ENCODE assay signal across 27 cellular contexts in genomic region chr4:32251126-32251525, GRCh38.
"Had no signal": no experiment of that assay in that cellular context is flagged by ENCODE, and none has a peak within 500 bp of the region (broad histone marks: within the 10 kb centered on the region; RNA-seq: fewer than 3 reads in every experiment).

No MANE protein-coding gene starts in this region.

- FAIRE-seq: TTC549 had no signal

- H3K4me1 ChIP-seq: ascending aorta had no signal

- H3K9me3 ChIP-seq: ascending aorta had no signal

- H3K27ac ChIP-seq: ascending aorta, VCaP had no signal

- H3K36me3 ChIP-seq: ascending aorta had no signal

- ATAC-seq: activated CD8-positive, alpha-beta T cell treated with anti-CD3 and anti-CD28 coated beads for 36 hours; activated naive CD8-positive, alpha-beta T cell treated with anti-CD3 and anti-CD28 coated beads, Interleukin-2, amount 50 U/mL, for 24 hours; activated T-cell treated with anti-CD3 and anti-CD28 coated beads, Interleukin-2, amount 50 U/mL, for 4 hours; activated T-cell treated with anti-CD3 and anti-CD28 coated beads, Interleukin-2, amount 50 U/mL, for 72 hours; activated T-helper 17 cell treated with anti-CD3 and anti-CD28 coated beads, Interleukin-2, amount 50 U/mL, for 72 hours had no signal

- DNase-seq: activated B cell treated with CpG ODN at 0.5 μM for 24 hours; activated CD4-positive, alpha-beta memory T cell treated with anti-CD3 and anti-CD28 coated beads for 36 hours; activated CD4-positive, alpha-beta T cell treated with anti-CD3 and anti-CD28 coated beads for 4 hours; activated CD4-positive, alpha-beta T cell treated with anti-CD3 and anti-CD28 coated beads, Interleukin-2, amount 10 ng/mL, durations not matched to agents 24 days and 14 days; activated CD4-positive, alpha-beta T cell treated with anti-CD3 and anti-CD28 coated beads, Interleukin-2, amount 50 U/mL, for 1 hour; activated CD4-positive, alpha-beta T cell treated with anti-CD3 and anti-CD28 coated beads, Interleukin-2, amount 50 U/mL, for 4 hours; activated CD4-positive, CD25-positive, alpha-beta regulatory T cell treated with anti-CD3 and anti-CD28 coated beads, Interleukin-2, amount 50 U/mL, for 72 hours; activated CD8-positive, alpha-beta memory T cell treated with anti-CD3 and anti-CD28 coated beads, Interleukin-2, amount 50 U/mL, for 4 hours; activated CD8-positive, alpha-beta T cell treated with anti-CD3 and anti-CD28 coated beads for 36 hours; activated effector memory CD4-positive, alpha-beta T cell treated with anti-CD3 and anti-CD28 coated beads, Interleukin-2, amount 50 U/mL, for 16 hours; activated naive CD4-positive, alpha-beta T cell treated with anti-CD3 and anti-CD28 coated beads, Interleukin-2, amount 10 ng/mL, durations not matched to agents 7 days and 5 days; activated naive CD4-positive, alpha-beta T cell treated with Interleukin-2 at 50 U/mL for 16 hours; activated naive CD8-positive, alpha-beta T cell treated with anti-CD3 and anti-CD28 coated beads, Interleukin-2, amount 10 ng/mL, durations not matched to agents 7 days and 5 days; activated naive CD8-positive, alpha-beta T cell treated with anti-CD3 and anti-CD28 coated beads, Interleukin-2, amount 50 U/mL, for 24 hours; activated T-cell treated with anti-CD3 and anti-CD28 coated beads for 4 hours; activated T-cell treated with anti-CD3 and anti-CD28 coated beads, Interleukin-2, amount 50 U/mL, for 1 hour; activated T-cell treated with anti-CD3 and anti-CD28 coated beads, Interleukin-2, amount 50 U/mL, for 4 hours; activated T-cell treated with anti-CD3 and anti-CD28 coated beads, Interleukin-2, amount 50 U/mL, for 72 hours; amygdala; anterior cingulate cortex; central memory CD4-positive, alpha-beta T cell; T-helper 2 cell; T-helper 9 cell had no signal

- H3K4me3 ChIP-seq: ascending aorta had no signal

- H3K27me3 ChIP-seq: ascending aorta had no signal
